Comparison of ENCODE assay signal across 7 cellular contexts in the genomic region with DNA sequence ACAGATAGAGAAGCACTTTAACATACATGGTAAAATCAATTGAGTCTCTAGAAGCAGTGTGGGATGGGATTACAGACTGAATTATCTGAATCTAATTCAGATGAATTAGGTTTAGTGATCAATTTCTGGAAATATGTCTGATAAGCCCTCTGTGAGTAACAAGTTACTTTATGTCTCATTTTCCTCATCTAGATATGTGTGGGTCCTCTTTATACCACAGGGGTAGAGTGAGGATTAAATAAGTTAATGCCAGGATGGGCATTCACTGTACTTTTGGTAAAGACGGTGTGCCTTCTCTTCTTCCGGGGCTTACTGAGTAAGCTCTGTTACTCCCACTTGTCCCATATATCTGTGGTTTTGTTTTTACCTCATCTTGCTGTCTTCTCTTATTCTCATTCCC.
"Had no signal": no experiment of that assay in that cellular context is flagged by ENCODE, and none has a peak within 500 bp of the region (broad histone marks: within the 10 kb centered on the region; RNA-seq: fewer than 3 reads in every experiment).

No MANE protein-coding gene starts in this region.

- H3K4me3 Mint-ChIP-seq: HFFc6, IgD-negative memory B cell had no signal

- H3K27me3 Mint-ChIP-seq: IgD-negative memory B cell had no signal

- H3K36me3 Mint-ChIP-seq: IgD-negative memory B cell had no signal

- ATAC-seq: HCT116, HepG2 had no signal

- DNase-seq: GM23248, GOT3, H7, HFFc6 had no signal

- H3K27ac Mint-ChIP-seq: HFFc6, IgD-negative memory B cell had no signal
